Comparison of ENCODE assay signal across 9 cellular contexts in genomic region chr12:124386661-124387509, GRCh38.
DNase-seq lines count a peak whose midpoint lies in the region; ATAC-seq and TF ChIP-seq lines count a peak whose summit lies in the region.
"Had no signal": no experiment of that assay in that cellular context is flagged by ENCODE, and none has a peak within 500 bp of the region (broad histone marks: within the 10 kb centered on the region; RNA-seq: fewer than 3 reads in every experiment).

No MANE protein-coding gene starts in this region.

- H3K9me3 Mint-ChIP-seq in nephron progenitor cell (no peaks in the 10 kb centered on the region), H9 (no peaks in the 10 kb centered on the region)

- H3K79me1 ChIP-seq in H9 (ENCODE audit: insufficient read depth, low read depth, low read length, poor library complexity, severe bottlenecking) = no peaks in the 10 kb centered on the region

- DNase-seq in Right ventricle myocardium inferior (ENCODE audit: missing footprints) (no peak), cardiac septum (ENCODE audit: low spot score) (no peak), epithelial cell of proximal tubule (ENCODE audit: low read depth) (no peak), nephron progenitor cell (peak; percentile 40), uterus (peak in 1 of 2 donors; percentile 37), H9 (no peak), NCI-H748 (lab: John Stamatoyannopoulos, UW; ENCODE audit: unreplicated experiment) (no peak), OCI-M1 (lab: John Stamatoyannopoulos, UW) (no peak)
- DNase-seq: activated CD8-positive, alpha-beta memory T cell treated with anti-CD3 and anti-CD28 coated beads, Interleukin-2, amount 50 U/mL, for 4 hours had no signal

- no peak overlapping the region for H3K4me3 Mint-ChIP-seq in nephron progenitor cell
- no peak overlapping the region for H3K4me3 Mint-ChIP-seq in H9

- TF ChIP-seq CTCF in epithelial cell of proximal tubule (conservative IDR thresholded peaks at IDR 0.05; ENCODE audit: low read depth, low read length) = no peak
- TF ChIP-seq CTCF in nephron progenitor cell (IDR thresholded peaks at IDR 0.05) = no peak
- TF ChIP-seq CTCF in uterus (IDR thresholded peaks at IDR 0.05) = no peak
- TF ChIP-seq CTCF in H9 (conservative IDR thresholded peaks at IDR 0.05) = no peak

- no peak for TF ChIP-seq POLR2A in uterus (IDR thresholded peaks at IDR 0.05)

- intact Hi-C loops in Right ventricle myocardium inferior (cut with DNase I) = loop anchor here (5.0 to 10.0 kb wide), 3 partner anchors 35 to 378 kb away; no protein-coding TSS in a partner anchor
- intact Hi-C loops in cardiac septum (cut with DNase I) = no loop called here
- intact Hi-C loops in uterus (cut with DNase I; ENCODE audit: low total_unique reads) = loop anchor here (5.0 to 10.0 kb wide), 2 partner anchors 35 to 378 kb away; no protein-coding TSS in a partner anchor

- no peak overlapping the region for H4K8ac ChIP-seq in H9 (replicated peaks; ENCODE audit: insufficient read length, low read depth, low read length)

- H3K23ac ChIP-seq in H9 (ENCODE audit: insufficient read length, low read depth, low read length) = no peak overlapping the region

- H2BK20ac ChIP-seq in H9 (ENCODE audit: low read depth, low read length, poor library complexity, severe bottlenecking) = no peak overlapping the region

- H3K79me2 ChIP-seq in H9 (ENCODE audit: insufficient read depth, low read length) = no peaks in the 10 kb centered on the region

- H3K4me3 ChIP-seq in epithelial cell of proximal tubule (ENCODE audit: low read depth, low read length) (peak overlapping the region; percentile 64), uterus (peak overlapping the region; percentile 41 to 42)

- no peak overlapping the region for H2AFZ ChIP-seq in H9 (ENCODE audit: low read length)

- H3K27ac ChIP-seq in uterus = peak overlapping the region; percentile 87 to 90
- H3K27ac ChIP-seq in H9 (ENCODE audit: insufficient read length, low read depth, low read length) = no peak overlapping the region

- H3K36me3 Mint-ChIP-seq in nephron progenitor cell (ENCODE audit: low read depth) = no peaks in the 10 kb centered on the region
- H3K36me3 Mint-ChIP-seq in H9 (ENCODE audit: insufficient read depth in 1 of 3, low read depth in 3 of 3) = peaks cover 6 to 29% (median 19%) of the 10 kb centered on the region in 3 experiments; a peak in 6 of 7 replicates

- no peak overlapping the region for H3K27ac Mint-ChIP-seq in nephron progenitor cell
- no peak overlapping the region for H3K27ac Mint-ChIP-seq in H9

- H3K27me3 ChIP-seq in uterus (no peaks in the 10 kb centered on the region), H9 (ENCODE audit: insufficient read depth, low read length) (no peaks in the 10 kb centered on the region)

- H3K18ac ChIP-seq in H9 (ENCODE audit: insufficient read length, low read depth, low read length) = no peak overlapping the region

- no peak overlapping the region for H2BK5ac ChIP-seq in H9 (ENCODE audit: insufficient read length, low read length)

- H3K9ac ChIP-seq in H9 (ENCODE audit: extremely low read depth, insufficient read length, low read length) = no peak overlapping the region

- H3K9me3 ChIP-seq in uterus (no peaks in the 10 kb centered on the region), H9 (ENCODE audit: control insufficient read depth, low read depth, low read length) (no peaks in the 10 kb centered on the region)

- H3K4me1 Mint-ChIP-seq in nephron progenitor cell (peaks cover 58% of the 10 kb centered on the region), H9 (peaks cover 8 to 16% of the 10 kb centered on the region in 2 experiments)

- H3K56ac ChIP-seq in H9 (ENCODE audit: insufficient read length, low read depth, low read length) = no peak overlapping the region

- H3K27me3 Mint-ChIP-seq in nephron progenitor cell (ENCODE audit: low read depth, poor library complexity) = peaks cover 2% of the 10 kb centered on the region
- H3K27me3 Mint-ChIP-seq in H9 (ENCODE audit: low read depth) = no peaks in the 10 kb centered on the region; the same call in 1 of the 2 replicates

- no peak overlapping the region for H2BK120ac ChIP-seq in H9 (ENCODE audit: low read depth, low read length, poor library complexity, severe bottlenecking)

- no peak overlapping the region for H3K4ac ChIP-seq in H9 (ENCODE audit: low read depth, low read length)

- no peak overlapping the region for H2BK15ac ChIP-seq in H9 (ENCODE audit: low read depth, low read length)

- no peak overlapping the region for H3T11ph ChIP-seq in H9 (ENCODE audit: low read length)

- no peak overlapping the region for H3K4me2 ChIP-seq in H9 (ENCODE audit: insufficient read depth, insufficient read length, low read length)

- no peak overlapping the region for H4K91ac ChIP-seq in H9 (ENCODE audit: insufficient read length, low read depth, low read length)

- no peaks in the 10 kb centered on the region for H3K23me2 ChIP-seq in H9 (ENCODE audit: insufficient read length, low read depth, low read length, poor library complexity, severe bottlenecking)

- H2BK12ac ChIP-seq in H9 (ENCODE audit: insufficient read length, low read depth, low read length) = no peak overlapping the region

- peaks cover 19 to 33% of the 10 kb centered on the region in 2 donors for H3K4me1 ChIP-seq in uterus
- H3K4me1 ChIP-seq in H9 (ENCODE audit: insufficient read depth, low read length) = no peaks in the 10 kb centered on the region

- no peak overlapping the region for H2AK5ac ChIP-seq in H9 (ENCODE audit: insufficient read length, low read length)

- ATAC-seq in Right ventricle myocardium inferior = peak; percentile 12

- no peaks in the 10 kb centered on the region for H4K20me1 ChIP-seq in H9 (ENCODE audit: control insufficient read depth, insufficient read depth, insufficient read length)

- H3K14ac ChIP-seq in H9 (ENCODE audit: insufficient read depth, low read length) = no peak overlapping the region; the same call in 1 of the 2 replicates

- H4K5ac ChIP-seq in H9 (ENCODE audit: insufficient read length, low read depth, low read length) = no peak overlapping the region

- no peaks in the 10 kb centered on the region for H3K36me3 ChIP-seq in uterus

- WGBS in H9 (ENCODE audit: extremely low coverage, insufficient read length, low lambda C conversion rate) = no CpG with 5 or more reads among the region's 22 CpGs
